ENCODE assay signal across 8 cellular contexts in the genomic region with DNA sequence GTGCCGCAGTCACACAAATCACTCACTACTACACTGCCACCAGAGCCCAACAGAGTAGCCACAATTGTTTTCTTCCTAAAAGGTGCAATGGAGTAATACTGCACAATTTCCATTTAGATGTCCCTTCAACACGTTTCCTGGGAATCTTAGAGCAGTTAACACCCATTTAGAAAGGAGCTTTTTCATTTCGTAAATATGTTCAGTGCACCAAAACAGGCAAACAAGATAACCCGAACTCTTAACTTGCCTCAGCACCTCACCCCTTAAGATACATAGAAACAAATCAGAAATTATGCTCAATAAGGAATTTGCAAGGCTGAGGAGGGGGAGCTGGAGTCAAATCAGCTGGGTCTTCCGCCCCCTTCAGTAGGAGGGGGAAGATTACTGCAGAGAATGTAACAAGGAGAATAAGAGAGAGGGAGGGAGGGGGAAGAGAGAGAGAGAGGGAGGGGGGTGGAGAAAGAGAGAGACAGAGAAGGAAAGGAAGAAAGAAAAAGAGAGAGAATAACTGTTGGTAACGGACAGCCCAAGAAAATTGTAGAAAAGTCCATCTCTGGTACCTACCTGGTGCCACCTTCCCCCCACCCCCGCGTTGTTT.
A peak's percentile ranks its signal among the peaks of the same experiment; 100 is the strongest.
DNase-seq lines count a peak whose midpoint lies in the region; ATAC-seq and TF ChIP-seq lines count a peak whose summit lies in the region.

No MANE protein-coding gene starts in this region.

- peak overlapping the region; percentile 43 for H3K9ac ChIP-seq in mesendoderm (ENCODE audit: low read length)

- intact Hi-C loops in aorta (cut with DNase I), result loop anchor here (5.0 to 10.0 kb wide), 3 partner anchors 43 to 560 kb away; partner anchors contain the start of gene DOK5 (in 1 of the 2)

- ATAC-seq in aorta (ENCODE audit: low FRiP score) (peak; percentile 23), GM18517 (IDR thresholded peaks at IDR 0.05; ENCODE audit: unreplicated experiment) (no peak)

- H3K4ac ChIP-seq in mesendoderm (ENCODE audit: low read depth, low read length), result no peak overlapping the region

- peak overlapping the region; percentile 94 for H3K27ac ChIP-seq in caudate nucleus (ENCODE audit: low read depth, low read length)
- no peak overlapping the region for H3K27ac ChIP-seq in mesendoderm (ENCODE audit: low read depth, low read length)
- H3K27ac ChIP-seq in aorta (ENCODE audit: low read depth in 1 of 2, low read length in 2 of 2), result no peak overlapping the region

- H3K79me1 ChIP-seq in mesendoderm (ENCODE audit: low read length), result no peaks in the 10 kb centered on the region

- H3K79me2 ChIP-seq in mesendoderm (ENCODE audit: control insufficient read depth, insufficient read depth, low read length), result no peaks in the 10 kb centered on the region

- H3K23ac ChIP-seq in mesendoderm (ENCODE audit: low read length), result no peak overlapping the region

- no CpG with 5 or more reads among the region's 8 CpGs for WGBS in mesendoderm (ENCODE audit: extremely low coverage, insufficient coverage, low lambda C conversion rate)
- WGBS in aorta, 2 donors, result 19 to 20% methylated on average over 8 of the region's 8 CpGs

- peak overlapping the region; percentile 68 for H3K56ac ChIP-seq in mesendoderm (ENCODE audit: low read length)

- H3K27me3 ChIP-seq in mesendoderm (ENCODE audit: insufficient read depth, low read length, poor library complexity) (no peaks in the 10 kb centered on the region), aorta (ENCODE audit: control insufficient read depth in 1 of 2, insufficient read depth in 2 of 2, low read length in 1 of 2) (no peaks in the 10 kb centered on the region)

- H3K4me1 ChIP-seq in mesendoderm (ENCODE audit: control insufficient read depth, low read depth, low read length), result peaks cover 18% of the 10 kb centered on the region
- H3K4me1 ChIP-seq in aorta (ENCODE audit: control insufficient read depth in 1 of 2, insufficient read depth in 2 of 2, low read length in 2 of 2), result no peaks in the 10 kb centered on the region

- DNase-seq in AG09319 (ENCODE audit: extremely low read depth, low read depth), result no peak
- peak; percentile 51 for DNase-seq in KG1 (lab: John Stamatoyannopoulos, UW)
- DNase-seq in caudate nucleus (lab: John Stamatoyannopoulos, UW), result peak in 23 of 61 donors; percentile 9 to 69 (median 38)
- peak; percentile 79 for DNase-seq in mesendoderm
- DNase-seq in aorta, result no peak
- no peak for DNase-seq in NCI-H345 (lab: John Stamatoyannopoulos, UW)
- no peak for DNase-seq in SHP77 treated with DMSO at 0.1 percent for 48 hours (lab: John Stamatoyannopoulos, UW)

- no peak overlapping the region for H2AK5ac ChIP-seq in mesendoderm (ENCODE audit: low read length)

- no peak overlapping the region for H4K8ac ChIP-seq in mesendoderm (ENCODE audit: low read depth, low read length)

- peak overlapping the region; percentile 48 for H2BK15ac ChIP-seq in mesendoderm (replicated peaks; ENCODE audit: low read depth)

- H2BK5ac ChIP-seq in mesendoderm (ENCODE audit: low read length), result no peak overlapping the region

- no peak overlapping the region for H3K4me3 ChIP-seq in mesendoderm (ENCODE audit: low read length)
- H3K4me3 ChIP-seq in aorta (ENCODE audit: low read length in 2 of 2), result peak overlapping the region; percentile 20 to 75

- H3K4me2 ChIP-seq in mesendoderm (ENCODE audit: low read length), result peak overlapping the region; percentile 68

- H4K5ac ChIP-seq in mesendoderm (ENCODE audit: low read length), result no peak overlapping the region

- peak overlapping the region; percentile 81 for H3K18ac ChIP-seq in mesendoderm (ENCODE audit: low read length)

- H2BK120ac ChIP-seq in mesendoderm (ENCODE audit: low read depth, low read length), result no peak overlapping the region

- no peaks in the 10 kb centered on the region for H3K9me3 ChIP-seq in aorta (ENCODE audit: control insufficient read depth, low read length)

- no peaks in the 10 kb centered on the region for H3K36me3 ChIP-seq in mesendoderm (ENCODE audit: control insufficient read depth, insufficient read depth, low read length)
- H3K36me3 ChIP-seq in aorta (ENCODE audit: control insufficient read depth in 1 of 2, insufficient read depth in 2 of 2, low read length in 1 of 2), result no peaks in the 10 kb centered on the region

- TF ChIP-seq CTCF in AG09319 (IDR thresholded peaks at IDR 0.05; ENCODE audit: low read depth, low read length), result peak; percentile 5

Comparison
In these comparisons a context has a peak if more than half of its experiments do, and no peak if none do; other contexts are left out.
1. DNase-seq: peak in KG1 (single experiment) and mesendoderm (single experiment); none in AG09319 (single experiment), aorta (0 of 2), NCI-H345 (single experiment) and SHP77 treated with DMSO at 0.1 percent for 48 hours (single experiment).